In genomic region chr3:157348304-157349075, GRCh38 we compare ENCODE assay signal across 8 cellular contexts.
DNase-seq lines count a peak whose midpoint lies in the region; ATAC-seq, FAIRE-seq and TF ChIP-seq lines count a peak whose summit lies in the region.
"Not testable (repeated sequence)": the region's sequence is repeated elsewhere in the genome, so short reads cannot be mapped to it uniquely, and the experiment has no call there.

No MANE protein-coding gene starts in this region.

- not testable (repeated sequence) for H4K20me1 ChIP-seq in GM23338 (replicated peaks; ENCODE audit: insufficient read depth); astrocyte (ENCODE audit: insufficient read depth, low read length); osteoblast (ENCODE audit: insufficient read depth, low read length)

- not testable (repeated sequence) for H3K9me3 Mint-ChIP-seq in GM23338; HFFc6; astrocyte (ENCODE audit: unreplicated experiment)

- H3K9ac ChIP-seq in astrocyte (ENCODE audit: low read length): not testable (repeated sequence)

- not testable (repeated sequence) for H2AFZ ChIP-seq in GM23338; astrocyte (ENCODE audit: low read depth, low read length); osteoblast (ENCODE audit: low read length)

- not testable (repeated sequence) for H3F3A ChIP-seq in GM23338 (replicated peaks; ENCODE audit: low read depth)

- H3K27me3 ChIP-seq in GM23338 (ENCODE audit: insufficient read depth); astrocyte (ENCODE audit: insufficient read depth, low read length); osteoblast (ENCODE audit: insufficient read depth, low read length): not testable (repeated sequence)

- ATAC-seq in GM23338: not testable (repeated sequence)

- FAIRE-seq in astrocyte (lab: Jason Lieb, UNC): peak; percentile 32

- not testable (repeated sequence) for H3K9me3 ChIP-seq in astrocyte (ENCODE audit: insufficient read depth, low read depth, low read length); osteoblast (ENCODE audit: low read depth, low read length)

- H3K27ac ChIP-seq in GM23338 (ENCODE audit: low read depth); astrocyte (ENCODE audit: low read depth, low read length): not testable (repeated sequence)
- peak overlapping the region; percentile 81 for H3K27ac ChIP-seq in osteoblast (ENCODE audit: low read depth, low read length)

- not testable (repeated sequence) for H3K4me3 ChIP-seq in GM23338; astrocyte (ENCODE audit: insufficient read depth, low read depth, low read length); choroid plexus epithelial cell (ENCODE audit: low read depth, low read length); fibroblast of villous mesenchyme (ENCODE audit: low read depth, low read length); osteoblast (ENCODE audit: insufficient read depth, low read length)

- H3K27me3 Mint-ChIP-seq in GM23338 (ENCODE audit: insufficient read depth, low read depth, poor library complexity); HFFc6 (ENCODE audit: insufficient read depth); astrocyte (ENCODE audit: low read depth, unreplicated experiment): not testable (repeated sequence)

- TF ChIP-seq CTCF in GM23338 (conservative IDR thresholded peaks at IDR 0.05; ENCODE audit: low read depth in 2 of 2): peak; percentile 14 to 50; a peak in 3 of 4 replicates
- TF ChIP-seq CTCF in HFFc6 (IDR thresholded peaks at IDR 0.05); astrocyte (IDR thresholded peaks at IDR 0.05; ENCODE audit: insufficient read depth, low read depth, low read length); fibroblast of villous mesenchyme (IDR thresholded peaks at IDR 0.05; ENCODE audit: insufficient read depth, low read depth, low read length); osteoblast (IDR thresholded peaks at IDR 0.05; ENCODE audit: extremely low read depth, low read depth, low read length): not testable (repeated sequence)
- peak; percentile 30 for TF ChIP-seq CTCF in choroid plexus epithelial cell (conservative IDR thresholded peaks at IDR 0.05; ENCODE audit: low read depth, low read length)

- not testable (repeated sequence) for H3K4me1 ChIP-seq in GM23338 (ENCODE audit: insufficient read depth); astrocyte (ENCODE audit: insufficient read depth, low read length)
- peaks cover 21% of the 10 kb centered on the region for H3K4me1 ChIP-seq in osteoblast (ENCODE audit: insufficient read depth, low read length)

- not testable (repeated sequence) for H3K9me2 ChIP-seq in GM23338 (ENCODE audit: insufficient read depth)

- H3K4me1 Mint-ChIP-seq in GM23338; astrocyte (ENCODE audit: low read depth, unreplicated experiment): not testable (repeated sequence)
- peaks cover 25% of the 10 kb centered on the region for H3K4me1 Mint-ChIP-seq in HFFc6 (ENCODE audit: low read depth)

- not testable (repeated sequence) for H3K4me2 ChIP-seq in GM23338; astrocyte (ENCODE audit: low read length)
- H3K4me2 ChIP-seq in osteoblast (ENCODE audit: insufficient read depth, low read length): peak overlapping the region; percentile 51

- DNase-seq in EH (ENCODE audit: low read depth) (peak; percentile 26), HFFc6 (peak; percentile 6), LHCN-M2 (ENCODE audit: low read depth) (peak; percentile 61), astrocyte (ENCODE audit: low read depth) (peak; percentile 33), choroid plexus epithelial cell (ENCODE audit: low read depth) (peak; percentile 43), fibroblast of villous mesenchyme (ENCODE audit: low read depth) (peak; percentile 23)
- DNase-seq in GM23338 (ENCODE audit: low spot score); osteoblast (ENCODE audit: insufficient read length, low spot score, missing footprints): not testable (repeated sequence)

- not testable (repeated sequence) for H3K36me3 ChIP-seq in GM23338 (ENCODE audit: insufficient read depth); astrocyte (ENCODE audit: insufficient read depth, low read length); osteoblast (ENCODE audit: insufficient read depth, low read length)

- H3K4me3 Mint-ChIP-seq in GM23338; HFFc6; astrocyte (ENCODE audit: unreplicated experiment): not testable (repeated sequence)

- not testable (repeated sequence) for H3K27ac Mint-ChIP-seq in GM23338; astrocyte (ENCODE audit: unreplicated experiment)
- H3K27ac Mint-ChIP-seq in HFFc6: peak overlapping the region; percentile 29; the same call in 1 of the 2 replicates

- H3K79me2 ChIP-seq in GM23338 (replicated peaks; ENCODE audit: insufficient read depth); astrocyte (ENCODE audit: insufficient read depth, low read length); osteoblast (ENCODE audit: insufficient read depth, low read length): not testable (repeated sequence)

- H3K36me3 Mint-ChIP-seq in GM23338 (ENCODE audit: low read depth); astrocyte (ENCODE audit: low read depth, unreplicated experiment): not testable (repeated sequence)
- H3K36me3 Mint-ChIP-seq in HFFc6 (ENCODE audit: low read depth): peaks cover 32% of the 10 kb centered on the region
